16 cellular contexts compared by ENCODE assay signal in the genomic region with DNA sequence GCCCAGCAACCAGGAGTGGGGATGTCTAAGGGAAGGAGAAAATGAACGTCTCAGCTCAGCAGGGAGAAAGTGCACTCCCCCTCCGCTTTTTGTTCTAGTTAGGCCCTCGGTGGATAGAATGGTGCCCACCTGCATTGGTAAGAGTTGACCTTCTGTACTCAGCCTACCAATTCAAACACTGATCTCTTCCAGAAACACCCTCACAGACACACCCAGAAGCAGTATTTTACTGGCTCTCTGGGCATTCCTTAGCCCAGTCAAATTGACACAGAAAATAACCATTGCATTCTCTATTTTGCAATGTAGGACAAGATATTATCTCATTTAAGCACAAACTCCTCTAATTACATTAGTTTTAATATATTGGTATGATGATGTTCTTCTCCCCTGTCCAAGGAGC.
DNase-seq lines count a peak whose midpoint lies in the region; ATAC-seq and TF ChIP-seq lines count a peak whose summit lies in the region.
"Had no signal": no experiment of that assay in that cellular context is flagged by ENCODE, and none has a peak within 500 bp of the region (broad histone marks: within the 10 kb centered on the region; RNA-seq: fewer than 3 reads in every experiment).

No MANE protein-coding gene starts in this region.

- no peaks in the 10 kb centered on the region for H3K36me3 ChIP-seq in BLaER1
- no peaks in the 10 kb centered on the region for H3K36me3 ChIP-seq in BLaER1 treated with 17β-estradiol and CSF1 and Interleukin-3, amounts not matched to agents 10 nM and 100 nM
- no peaks in the 10 kb centered on the region for H3K36me3 ChIP-seq in transverse colon
- H3K36me3 ChIP-seq: HAP-1 had no signal

- H3K27ac ChIP-seq in BLaER1, result no peak overlapping the region
- no peak overlapping the region for H3K27ac ChIP-seq in BLaER1 treated with 17β-estradiol and CSF1 and Interleukin-3, amounts not matched to agents 10 nM and 100 nM
- peak overlapping the region; percentile 7 to 72 (median 24) for H3K27ac ChIP-seq in transverse colon
- no peak overlapping the region for H3K27ac ChIP-seq in foreskin keratinocyte

- intact Hi-C loops in left colon (cut with DNase I, micrococcal nuclease) (no loop called here), transverse colon (cut with DNase I; ENCODE audit: low total_unique reads) (no loop called here)

- H3K4me3 ChIP-seq in BLaER1, result no peak overlapping the region
- no peak overlapping the region for H3K4me3 ChIP-seq in BLaER1 treated with 17β-estradiol and CSF1 and Interleukin-3, amounts not matched to agents 10 nM and 100 nM
- no peak overlapping the region for H3K4me3 ChIP-seq in transverse colon
- H3K4me3 ChIP-seq: HAP-1 had no signal

- TF ChIP-seq EP300 in transverse colon (IDR thresholded peaks at IDR 0.05; ENCODE audit: low read depth), result no peak

- ATAC-seq in left colon (peak; percentile 66), foreskin keratinocyte (no peak)

- in situ Hi-C loops in transverse colon (cut with MboI; ENCODE audit: low pct_ligation_motif_present in 1 of 4, low pct_unique_long_range_greater_than_20kb in 1 of 4, low sequenced_read_pairs in 3 of 4), result loop anchor here in 2 of 4 donors (25.0 kb wide), 1 partner anchor 222 kb away; no protein-coding TSS in a partner anchor

- 60% methylated on average over 3 of the region's 3 CpGs; no CpG with 5 or more reads in 1 of the 2 donors for WGBS in transverse colon (ENCODE audit: low coverage in 1 of 2), 2 donors

- peak overlapping the region; percentile 63 for H3K4me2 ChIP-seq in BLaER1
- H3K4me2 ChIP-seq in BLaER1 treated with 17β-estradiol and CSF1 and Interleukin-3, amounts not matched to agents 10 nM and 100 nM, result peak overlapping the region in 8 of 11 experiments; percentile 43 to 69 (median 59); a peak in 15 of 22 replicates

- no peak for TF ChIP-seq POLR2A in transverse colon (IDR thresholded peaks at IDR 0.05)

- no peaks in the 10 kb centered on the region for H3K9me3 ChIP-seq in BLaER1
- no peaks in the 10 kb centered on the region for H3K9me3 ChIP-seq in BLaER1 treated with 17β-estradiol and CSF1 and Interleukin-3, amounts not matched to agents 10 nM and 100 nM (replicated peaks in 1 of 11)
- H3K9me3 ChIP-seq in transverse colon, result no peaks in the 10 kb centered on the region
- H3K9me3 ChIP-seq: HAP-1 had no signal

- no peak overlapping the region for H3K9ac ChIP-seq in BLaER1
- peak overlapping the region in 1 of 11 experiments; percentile 33; a peak in 1 of 22 replicates for H3K9ac ChIP-seq in BLaER1 treated with 17β-estradiol and CSF1 and Interleukin-3, amounts not matched to agents 10 nM and 100 nM

- DNase-seq in left colon (no peak), transverse colon (no peak), foreskin keratinocyte (no peak), AG08395 (ENCODE audit: low spot score) (no peak)
- DNase-seq: C1 segment of cervical spinal cord; Calu3; CD4-positive, alpha-beta memory T cell; COR-L47; DMS53; DMS79 treated with DMSO at 0.1 percent for 48 hours; GF-D8; GOT3; HFFc6 had no signal

- H3K27me3 ChIP-seq in BLaER1, result no peaks in the 10 kb centered on the region
- no peaks in the 10 kb centered on the region for H3K27me3 ChIP-seq in BLaER1 treated with 17β-estradiol and CSF1 and Interleukin-3, amounts not matched to agents 10 nM and 100 nM
- H3K27me3 ChIP-seq in transverse colon, result no peaks in the 10 kb centered on the region
- no peaks in the 10 kb centered on the region for H3K27me3 ChIP-seq in foreskin keratinocyte

- TF ChIP-seq CTCF in transverse colon (IDR thresholded peaks at IDR 0.05), result no peak
- no peak for TF ChIP-seq CTCF in foreskin keratinocyte (conservative IDR thresholded peaks at IDR 0.05)

- peaks cover 17% of the 10 kb centered on the region for H3K4me1 ChIP-seq in BLaER1
- peaks cover 0 to 16% (median 11%) of the 10 kb centered on the region in 10 experiments; a peak in 17 of 20 replicates for H3K4me1 ChIP-seq in BLaER1 treated with 17β-estradiol and CSF1 and Interleukin-3, amounts not matched to agents 10 nM and 100 nM
- H3K4me1 ChIP-seq in transverse colon, result peaks cover 13 to 28% (median 16%) of the 10 kb centered on the region in 4 donors
- H3K4me1 ChIP-seq in foreskin keratinocyte, result peaks cover 4% of the 10 kb centered on the region
- H3K4me1 ChIP-seq: HAP-1 had no signal

- H4K20me1 ChIP-seq in BLaER1, result no peaks in the 10 kb centered on the region
- H4K20me1 ChIP-seq in BLaER1 treated with 17β-estradiol and CSF1 and Interleukin-3, amounts not matched to agents 10 nM and 100 nM, result no peaks in the 10 kb centered on the region

Comparison
In these comparisons a context has a peak if more than half of its experiments do, and no peak if none do; other contexts are left out.
1. H3K27ac ChIP-seq: peak in transverse colon (4 of 4); none in BLaER1 (single experiment), BLaER1 treated with 17β-estradiol and CSF1 and Interleukin-3, amounts not matched to agents 10 nM and 100 nM (0 of 11) and foreskin keratinocyte (single experiment).